In genomic region chr11:65261591-65262380, GRCh38 we compare ENCODE assay signal across 8 cellular contexts. TPM values are rescaled to one million over a fixed set of nuclear protein-coding genes. Genes with fewer than 3 reads are reported as not detected.
A peak's percentile ranks its signal among the peaks of the same experiment; 100 is the strongest.
DNase-seq lines count a peak whose midpoint lies in the region; ATAC-seq and TF ChIP-seq lines count a peak whose summit lies in the region.

Gene POLA2, plus strand, starts transcription at chr11:65261962. Its CDS starts 331 bp downstream, at chr11:65262293.

- no peaks in the 10 kb centered on the region for H3K27me3 Mint-ChIP-seq in activated naive CD4-positive, alpha-beta T cell treated with anti-CD3 and anti-CD28 coated beads, Interleukin-2, amount 50 U/mL, for 24 hours

- peak within 1 kb of the TSS; percentile 95 for H3K4me3 Mint-ChIP-seq in activated naive CD4-positive, alpha-beta T cell treated with anti-CD3 and anti-CD28 coated beads, Interleukin-2, amount 50 U/mL, for 24 hours

- ATAC-seq in HG02610 (IDR thresholded peaks at IDR 0.05; ENCODE audit: unreplicated experiment): peak; percentile 70
- peak; percentile 91 for ATAC-seq in SK-N-SH treated with all-trans-retinoic acid at 6 μM for 48 hours
- ATAC-seq in omental fat pad (ENCODE audit: low FRiP score): peak; percentile 95

- H3K4me1 ChIP-seq in testis: peaks cover 11% of the 10 kb centered on the region

- intact Hi-C loops in testis (cut with DNase I; ENCODE audit: low total_unique reads): no loop called here

- peak within 1 kb of the TSS; percentile 81 to 84 for H3K27ac ChIP-seq in testis

- no peaks in the 10 kb centered on the region for H3K36me3 ChIP-seq in testis (ENCODE audit: low read depth, missing control alignments)

- H3K4me1 Mint-ChIP-seq in activated naive CD4-positive, alpha-beta T cell treated with anti-CD3 and anti-CD28 coated beads, Interleukin-2, amount 50 U/mL, for 24 hours: peaks cover 46% of the 10 kb centered on the region

- peak within 1 kb of the TSS; percentile 99 for H3K27ac Mint-ChIP-seq in activated naive CD4-positive, alpha-beta T cell treated with anti-CD3 and anti-CD28 coated beads, Interleukin-2, amount 50 U/mL, for 24 hours

- no peaks in the 10 kb centered on the region for H3K27me3 ChIP-seq in testis

- no peaks in the 10 kb centered on the region for H3K9me3 Mint-ChIP-seq in activated naive CD4-positive, alpha-beta T cell treated with anti-CD3 and anti-CD28 coated beads, Interleukin-2, amount 50 U/mL, for 24 hours

- DNase-seq in NCI-H1092 treated with DMSO at 0.1 percent for 48 hours (lab: John Stamatoyannopoulos, UW): peak; percentile 97
- no peak for DNase-seq in glomerular endothelial cell (ENCODE audit: extremely low read depth, low read depth, low spot score)
- peak; percentile 78 for DNase-seq in omental fat pad (ENCODE audit: low spot score)
- DNase-seq in testis: peak; percentile 91

- TF ChIP-seq CTCF in omental fat pad (IDR thresholded peaks at IDR 0.05): no peak
- peak in 1 of 3 experiments; percentile 13 for TF ChIP-seq CTCF in testis (IDR thresholded peaks at IDR 0.05)

- H3K36me3 Mint-ChIP-seq in activated naive CD4-positive, alpha-beta T cell treated with anti-CD3 and anti-CD28 coated beads, Interleukin-2, amount 50 U/mL, for 24 hours: peaks cover 9% of the 10 kb centered on the region

- H3K9me3 ChIP-seq in testis: no peaks in the 10 kb centered on the region

- 0% methylated on average over 44 to 60 of the region's 66 CpGs for WGBS in testis, 2 donors

- no peak for TF ChIP-seq POLR2A in testis (IDR thresholded peaks at IDR 0.05)

- H3K4me3 ChIP-seq in GM08714 (ENCODE audit: low read length) (peak within 1 kb of the TSS; percentile 89), testis (peak within 1 kb of the TSS; percentile 71 to 74)

TF ChIP-seq in SK-N-SH treated with all-trans-retinoic acid at 6 μM for 48 hours, 23 proteins besides CTCF, POLR2A, EP300 and RAD21:
- TF ChIP-seq ARNTL (CRISPR knock-in tag; IDR thresholded peaks at IDR 0.05; ENCODE audit: borderline replicate concordance, low read depth): no peak
- no peak for TF ChIP-seq GLIS3 (CRISPR knock-in tag; IDR thresholded peaks at IDR 0.05)
- TF ChIP-seq PATZ1 (CRISPR knock-in tag; IDR thresholded peaks at IDR 0.05; ENCODE audit: borderline replicate concordance): no peak
- TF ChIP-seq CREB5 (CRISPR knock-in tag; IDR thresholded peaks at IDR 0.05; ENCODE audit: low read depth): no peak
- TF ChIP-seq ZNF8 (CRISPR knock-in tag; IDR thresholded peaks at IDR 0.05): no peak
- no peak for TF ChIP-seq RARB (CRISPR knock-in tag; IDR thresholded peaks at IDR 0.05)
- no peak for TF ChIP-seq TOX (CRISPR knock-in tag; IDR thresholded peaks at IDR 0.05; ENCODE audit: borderline replicate concordance)

RNA-seq across cellular contexts. Expression of gene POLA2, which starts in this region (rescaled TPM):
- total RNA-seq in glomerular endothelial cell: 13.8 and 16.1 TPM in 2 replicates
- 10 to 100 TPM in 1 of 4 donors, 1 to 10 TPM in 3; 3.5 to 13.7 (median 6.9) TPM for total RNA-seq in omental fat pad
- 10 to 100 TPM; 24.2 to 27.6 TPM for total RNA-seq in testis
- polyA plus RNA-seq in testis (ENCODE audit: insufficient read depth, low read depth, low replicate concordance): 21.9 TPM
